22 cellular contexts compared by ENCODE assay signal in genomic region chr14:96129128-96129736, GRCh38.
"Had no signal": no experiment of that assay in that cellular context is flagged by ENCODE, and none has a peak within 500 bp of the region (broad histone marks: within the 10 kb centered on the region; RNA-seq: fewer than 3 reads in every experiment).

No MANE protein-coding gene starts in this region.

- H3K9me3 ChIP-seq: gastrocnemius medialis, lower lobe of right lung, mucosa of descending colon, prostate gland, right atrium auricular region, sigmoid colon, testis, tibial artery had no signal

- H3K4me1 ChIP-seq: gastrocnemius medialis, neural progenitor cell, prostate gland, right atrium auricular region, testis, tibial artery had no signal

- H3K4me1 Mint-ChIP-seq: neural progenitor cell had no signal

- H3K4me3 Mint-ChIP-seq: effector memory CD8-positive, alpha-beta T cell; mesothelial cell of epicardium; nephron; neural progenitor cell; stimulated activated memory B cell treated with anti-CD40 and anti-IgM and Interleukin-4, amounts not matched to agents 10 μg/mL and 1 μg/mL and 100 μg/mL, for 72 hours had no signal

- ATAC-seq: effector memory CD8-positive, alpha-beta T cell; gastrocnemius medialis; left ventricle myocardium superior; lower lobe of right lung; mucosa of descending colon; naive thymus-derived CD4-positive, alpha-beta T cell; stimulated activated memory B cell treated with anti-CD40 and anti-IgM and Interleukin-4, amounts not matched to agents 10 μg/mL and 1 μg/mL and 100 μg/mL, for 72 hours; stimulated activated naive CD8-positive, alpha-beta T cell treated with anti-CD3 and anti-CD28 coated beads, Interleukin-15, Interleukin-2, amounts not matched to agents 100 U/mL and 50 U/mL, for 24 hours had no signal

- H3K36me3 ChIP-seq: gastrocnemius medialis, lower lobe of right lung, neural progenitor cell, prostate gland, right atrium auricular region, sigmoid colon, tibial artery had no signal

- DNase-seq: cortex of kidney; effector memory CD8-positive, alpha-beta T cell; foreskin fibroblast; gastrocnemius medialis; head of caudate nucleus; left ventricle myocardium superior; lower lobe of right lung; mucosa of descending colon; naive thymus-derived CD4-positive, alpha-beta T cell; sigmoid colon; stimulated activated CD4-positive, alpha-beta T cell treated with anti-CD3 and anti-CD28 coated beads, Interleukin-2, amount 100 ng/mL, for 24 hours; stimulated activated CD4-positive, alpha-beta T cell treated with anti-CD3 and anti-CD28 coated beads, Interleukin-4, amount 100 ng/mL, for 4 hours; stimulated activated naive CD8-positive, alpha-beta T cell treated with anti-CD3 and anti-CD28 coated beads, Interleukin-15, Interleukin-2, amounts not matched to agents 100 U/mL and 50 U/mL, for 24 hours; substantia nigra; testis; tibial artery had no signal

- H3K27ac Mint-ChIP-seq: effector memory CD8-positive, alpha-beta T cell; mesothelial cell of epicardium; nephron; neural progenitor cell; stimulated activated memory B cell treated with anti-CD40 and anti-IgM and Interleukin-4, amounts not matched to agents 10 μg/mL and 1 μg/mL and 100 μg/mL, for 72 hours had no signal

- H3K27ac ChIP-seq: gastrocnemius medialis, lower lobe of right lung, neural progenitor cell, prostate gland, right atrium auricular region, sigmoid colon, testis, tibial artery had no signal

- H2AFZ ChIP-seq: neural progenitor cell had no signal

- H3K4me2 ChIP-seq: neural progenitor cell had no signal

- H3K9me3 Mint-ChIP-seq: effector memory CD8-positive, alpha-beta T cell; mesothelial cell of epicardium; nephron; neural progenitor cell; stimulated activated memory B cell treated with anti-CD40 and anti-IgM and Interleukin-4, amounts not matched to agents 10 μg/mL and 1 μg/mL and 100 μg/mL, for 72 hours had no signal

- H3K27me3 ChIP-seq: right atrium auricular region, sigmoid colon, testis had no signal

- H3K9ac ChIP-seq: neural progenitor cell had no signal

- H3K4me3 ChIP-seq: gastrocnemius medialis, lower lobe of right lung, mucosa of descending colon, neural progenitor cell, prostate gland, right atrium auricular region, sigmoid colon, testis, tibial artery had no signal
